8 cellular contexts compared by ENCODE assay signal in genomic region chr9:133147412-133148271, GRCh38.
DNase-seq lines count a peak whose midpoint lies in the region; ATAC-seq and TF ChIP-seq lines count a peak whose summit lies in the region.

No MANE protein-coding gene starts in this region.

- DNase-seq in AG10803 (ENCODE audit: low read depth) = peak; percentile 45
- DNase-seq in NCI-H2171 (lab: John Stamatoyannopoulos, UW) = peak; percentile 85
- DNase-seq in activated CD4-positive, alpha-beta T cell treated with anti-CD3 and anti-CD28 coated beads for 1 hour = peak; percentile 76
- DNase-seq in cerebellar cortex (ENCODE audit: low spot score) = peak; percentile 81
- DNase-seq in stimulated activated CD4-positive, alpha-beta T cell treated with anti-CD3 and anti-CD28 coated beads, Interleukin-1b, Interleukin-23, amount 100 ng/mL, for 24 hours (ENCODE audit: low read depth in 4 of 4, low spot score in 1 of 4) = peak in 3 of 4 experiments; percentile 71 to 74 (median 73)

- H3K4me3 ChIP-seq in AG10803 (ENCODE audit: low read length) = peak overlapping the region; percentile 84

- TF ChIP-seq CTCF in AG10803 (conservative IDR thresholded peaks at IDR 0.05; ENCODE audit: low read length) = peak; percentile 95

- ATAC-seq in GM21529 (IDR thresholded peaks at IDR 0.05; ENCODE audit: unreplicated experiment) = peak; percentile 23
- ATAC-seq in GM19023 (IDR thresholded peaks at IDR 0.05; ENCODE audit: unreplicated experiment) = no peak

- no peaks in the 10 kb centered on the region for H3K27me3 ChIP-seq in layer of hippocampus (ENCODE audit: control insufficient read depth, insufficient read depth, low read length)

- peak overlapping the region; percentile 85 for H3K27ac ChIP-seq in layer of hippocampus (ENCODE audit: low read depth, low read length)
